In the genomic region with DNA sequence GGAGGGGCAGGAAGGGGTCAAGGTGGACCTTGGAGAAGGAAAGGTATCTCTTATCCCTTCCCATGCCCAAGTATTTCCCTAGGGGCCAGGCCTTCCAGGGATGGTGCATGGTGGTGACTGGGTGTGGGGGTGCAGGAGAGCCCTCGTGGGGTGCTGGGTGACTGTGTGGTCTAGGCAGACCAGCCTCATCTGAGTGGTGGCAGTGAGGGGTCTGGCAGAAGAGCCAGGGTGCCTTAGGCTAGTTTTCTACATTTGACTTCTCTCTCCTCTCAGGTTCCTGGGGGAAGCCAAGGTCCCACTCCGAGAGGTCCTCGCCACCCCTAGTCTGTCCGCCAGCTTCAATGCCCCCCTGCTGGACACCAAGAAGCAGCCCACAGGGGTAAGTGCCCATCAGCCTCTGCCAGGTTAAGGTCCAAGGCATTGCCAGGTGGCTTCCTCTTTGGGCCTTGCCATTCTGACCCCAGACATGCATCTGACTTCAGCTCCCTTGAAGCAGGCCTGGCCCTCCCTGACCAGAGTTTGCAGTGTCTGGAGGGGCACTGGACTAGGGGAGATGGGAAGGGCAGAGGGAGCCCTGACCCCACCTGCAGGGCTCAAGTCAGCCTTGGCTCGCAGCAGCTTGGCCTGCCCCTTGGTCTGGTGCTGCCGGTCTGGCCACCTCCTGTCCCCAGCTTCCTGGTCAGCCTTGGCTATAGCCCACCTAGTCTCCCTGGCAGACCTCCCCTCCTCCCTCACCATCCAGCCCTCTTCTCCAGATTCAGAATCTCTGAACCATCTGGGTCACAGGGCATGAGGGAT, we compare ENCODE assay signal across 1 cellular context.
TF ChIP-seq lines count a peak whose summit lies in the region.

No MANE protein-coding gene starts in this region.

TF ChIP-seq in H1, 55 proteins besides CTCF, POLR2A, EP300 and RAD21:
- TF ChIP-seq, protein P1, sequence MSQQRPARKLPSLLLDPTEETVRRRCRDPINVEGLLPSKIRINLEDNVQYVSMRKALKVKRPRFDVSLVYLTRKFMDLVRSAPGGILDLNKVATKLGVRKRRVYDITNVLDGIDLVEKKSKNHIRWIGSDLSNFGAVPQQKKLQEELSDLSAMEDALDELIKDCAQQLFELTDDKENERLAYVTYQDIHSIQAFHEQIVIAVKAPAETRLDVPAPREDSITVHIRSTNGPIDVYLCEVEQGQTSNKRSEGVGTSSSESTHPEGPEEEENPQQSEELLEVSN (IDR thresholded peaks at IDR 0.05): no peak
- TF ChIP-seq SIX5 (IDR thresholded peaks at IDR 0.05; ENCODE audit: low read depth, low read length): no peak
